Comparison of ENCODE assay signal across 15 cellular contexts in genomic region chr10:71639412-71639719, GRCh38.
"Had no signal": no experiment of that assay in that cellular context is flagged by ENCODE, and none has a peak within 500 bp of the region (broad histone marks: within the 10 kb centered on the region; RNA-seq: fewer than 3 reads in every experiment).

No MANE protein-coding gene starts in this region.

- H3K4me3 ChIP-seq: esophagus squamous epithelium, psoas muscle, SK-N-MC, thyroid gland, uterus had no signal

- H3K9me3 ChIP-seq: esophagus squamous epithelium, psoas muscle, thyroid gland, uterus had no signal

- H3K27ac Mint-ChIP-seq: activated naive CD4-positive, alpha-beta T cell treated with anti-CD3 and anti-CD28 coated beads for 36 hours; activated naive CD8-positive, alpha-beta T cell treated with anti-CD3 and anti-CD28 coated beads, Interleukin-2, amount 50 U/mL, for 24 hours; activated T-helper 1 cell treated with anti-CD3 and anti-CD28 coated beads, Interleukin-12 subunit alpha, Interleukin-12 subunit beta, Interleukin-2, Interleukin-4 antibody, amounts not matched to agents 30 ng/mL and 10 ng/mL and 1 ng/mL, durations not matched to agents 14 hours and 24 hours and 36 hours; natural killer cell treated with Interleukin-12 subunit alpha and Interleukin-12 subunit beta and Interleukin-15 and Interleukin-18, amount 100 ng/mL, for 72 hours; stimulated activated effector memory CD8-positive, alpha-beta T cell treated with anti-CD3 and anti-CD28 coated beads, Interleukin-12 subunit alpha, Interleukin-12 subunit beta, amount 100 ng/mL, for 72 hours had no signal

- FAIRE-seq: astrocyte, endothelial cell of umbilical vein had no signal

- H3K4me3 Mint-ChIP-seq: activated naive CD4-positive, alpha-beta T cell treated with anti-CD3 and anti-CD28 coated beads for 36 hours; activated naive CD8-positive, alpha-beta T cell treated with anti-CD3 and anti-CD28 coated beads, Interleukin-2, amount 50 U/mL, for 24 hours; activated T-helper 1 cell treated with anti-CD3 and anti-CD28 coated beads, Interleukin-12 subunit alpha, Interleukin-12 subunit beta, Interleukin-2, Interleukin-4 antibody, amounts not matched to agents 30 ng/mL and 10 ng/mL and 1 ng/mL, durations not matched to agents 14 hours and 24 hours and 36 hours; natural killer cell treated with Interleukin-12 subunit alpha and Interleukin-12 subunit beta and Interleukin-15 and Interleukin-18, amount 100 ng/mL, for 72 hours; stimulated activated effector memory CD8-positive, alpha-beta T cell treated with anti-CD3 and anti-CD28 coated beads, Interleukin-12 subunit alpha, Interleukin-12 subunit beta, amount 100 ng/mL, for 72 hours had no signal

- H3K27ac ChIP-seq: esophagus squamous epithelium, psoas muscle, SK-N-MC, thyroid gland, uterus had no signal

- H3K36me3 ChIP-seq: esophagus squamous epithelium, thyroid gland, uterus had no signal

- H3K27me3 Mint-ChIP-seq: activated naive CD8-positive, alpha-beta T cell treated with anti-CD3 and anti-CD28 coated beads, Interleukin-2, amount 50 U/mL, for 24 hours; natural killer cell treated with Interleukin-12 subunit alpha and Interleukin-12 subunit beta and Interleukin-15 and Interleukin-18, amount 100 ng/mL, for 72 hours had no signal

- DNase-seq: activated CD4-positive, CD25-positive, alpha-beta regulatory T cell treated with anti-CD3 and anti-CD28 coated beads, Interleukin-2, amount 50 U/mL, for 72 hours; activated naive CD4-positive, alpha-beta T cell treated with anti-CD3 and anti-CD28 coated beads for 36 hours; activated naive CD8-positive, alpha-beta T cell treated with anti-CD3 and anti-CD28 coated beads, Interleukin-2, amount 50 U/mL, for 24 hours; effector CD4-positive, alpha-beta T cell; esophagus squamous epithelium; mammary epithelial cell; psoas muscle; thyroid gland had no signal

- ATAC-seq: activated naive CD8-positive, alpha-beta T cell treated with anti-CD3 and anti-CD28 coated beads, Interleukin-2, amount 50 U/mL, for 24 hours; natural killer cell treated with Interleukin-12 subunit alpha and Interleukin-12 subunit beta and Interleukin-15 and Interleukin-18, amount 100 ng/mL, for 72 hours; stimulated activated effector memory CD8-positive, alpha-beta T cell treated with anti-CD3 and anti-CD28 coated beads, Interleukin-12 subunit alpha, Interleukin-12 subunit beta, amount 100 ng/mL, for 72 hours had no signal

- H3K27me3 ChIP-seq: thyroid gland, uterus had no signal

- H3K4me1 ChIP-seq: psoas muscle, uterus had no signal

- H3K9me3 Mint-ChIP-seq: activated naive CD4-positive, alpha-beta T cell treated with anti-CD3 and anti-CD28 coated beads for 36 hours; activated naive CD8-positive, alpha-beta T cell treated with anti-CD3 and anti-CD28 coated beads, Interleukin-2, amount 50 U/mL, for 24 hours; activated T-helper 1 cell treated with anti-CD3 and anti-CD28 coated beads, Interleukin-12 subunit alpha, Interleukin-12 subunit beta, Interleukin-2, Interleukin-4 antibody, amounts not matched to agents 30 ng/mL and 10 ng/mL and 1 ng/mL, durations not matched to agents 14 hours and 24 hours and 36 hours; natural killer cell treated with Interleukin-12 subunit alpha and Interleukin-12 subunit beta and Interleukin-15 and Interleukin-18, amount 100 ng/mL, for 72 hours; stimulated activated effector memory CD8-positive, alpha-beta T cell treated with anti-CD3 and anti-CD28 coated beads, Interleukin-12 subunit alpha, Interleukin-12 subunit beta, amount 100 ng/mL, for 72 hours had no signal

- H3K36me3 Mint-ChIP-seq: natural killer cell treated with Interleukin-12 subunit alpha and Interleukin-12 subunit beta and Interleukin-15 and Interleukin-18, amount 100 ng/mL, for 72 hours; stimulated activated effector memory CD8-positive, alpha-beta T cell treated with anti-CD3 and anti-CD28 coated beads, Interleukin-12 subunit alpha, Interleukin-12 subunit beta, amount 100 ng/mL, for 72 hours had no signal
